Comparison of ENCODE assay signal across 8 cellular contexts in the genomic region with DNA sequence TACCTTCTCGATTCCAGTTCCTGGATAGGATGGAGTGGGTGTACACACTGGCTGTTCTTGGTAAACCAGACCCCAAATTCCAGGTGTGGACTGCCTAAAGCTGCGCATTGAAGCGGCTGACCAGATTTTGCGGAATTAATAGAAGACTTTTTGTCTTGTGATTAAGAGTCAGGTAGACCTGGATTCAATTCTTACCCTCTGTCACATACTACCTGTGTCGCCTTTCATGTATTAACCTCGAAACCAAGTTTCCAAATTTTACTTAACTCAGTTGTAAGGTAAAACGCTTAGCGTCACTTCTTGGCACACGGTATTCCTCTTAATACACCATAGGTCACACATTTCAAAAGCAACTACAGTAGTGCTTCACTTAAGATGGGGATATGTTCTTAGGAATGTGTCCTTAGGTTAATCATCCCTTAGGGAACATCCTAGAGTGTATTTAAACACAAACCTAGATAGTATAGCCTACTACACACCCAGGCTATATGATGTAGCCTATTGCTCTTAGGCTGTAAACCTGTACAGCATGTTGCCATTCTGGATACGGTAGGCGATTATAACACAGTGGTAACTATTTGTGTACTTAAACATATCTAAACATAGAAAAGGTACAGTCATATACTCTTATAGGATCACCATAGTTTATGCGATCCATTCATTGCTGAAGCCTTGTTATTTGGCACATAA. TPM values are rescaled to one million over a fixed set of nuclear protein-coding genes. Genes with fewer than 3 reads are reported as not detected.
DNase-seq lines count a peak whose midpoint lies in the region; ATAC-seq and TF ChIP-seq lines count a peak whose summit lies in the region.

No MANE protein-coding gene starts in this region.

- H3K9ac ChIP-seq in IMR-90 (ENCODE audit: low read depth, low read length): peak overlapping the region; percentile 83

- peaks cover 16% of the 10 kb centered on the region; the same call in 1 of the 2 replicates for H4K20me1 ChIP-seq in IMR-90 (ENCODE audit: insufficient read depth, low read length)

- 0 out of 2 replicates have a peak, but pooled peaks cover 2% of the 10 kb centered on the region for H3K4me1 ChIP-seq in IMR-90 (ENCODE audit: control insufficient read depth, insufficient read depth, low read length)
- H3K4me1 ChIP-seq in muscle layer of duodenum (ENCODE audit: control insufficient read depth in 1 of 2, insufficient read depth in 2 of 2, low read length in 2 of 2): peaks cover 7 to 16% of the 10 kb centered on the region in 2 donors

- peak overlapping the region; percentile 82 for H3K18ac ChIP-seq in IMR-90 (ENCODE audit: low read depth, low read length)

- H3K27me3 ChIP-seq in IMR-90 (ENCODE audit: control insufficient read depth, insufficient read depth, low read length) (peaks cover 2% of the 10 kb centered on the region), muscle layer of duodenum (ENCODE audit: low read depth, low read length) (no peaks in the 10 kb centered on the region)

- in situ Hi-C loops in IMR-90 (cut with MboI; ENCODE audit: low sequenced_read_pairs): loop anchor here (5.0 kb wide), 2 partner anchors 156 to 256 kb away; no protein-coding TSS in a partner anchor

- H3K9me3 ChIP-seq in IMR-90 (ENCODE audit: control insufficient read depth, insufficient read depth, low read length) (no peaks in the 10 kb centered on the region), muscle layer of duodenum (ENCODE audit: control insufficient read depth in 1 of 2, low read length in 2 of 2) (no peaks in the 10 kb centered on the region)

- H3K14ac ChIP-seq in IMR-90 (replicated peaks; ENCODE audit: low read depth, low read length): peak overlapping the region; percentile 97

- H3K4me2 ChIP-seq in IMR-90 (ENCODE audit: low read depth, low read length): peak overlapping the region; percentile 63

- TF ChIP-seq CTCF in AG09309 (IDR thresholded peaks at IDR 0.05; ENCODE audit: control insufficient read depth, insufficient read depth, low read depth, low read length, missing control alignments) (no peak), IMR-90 (conservative IDR thresholded peaks at IDR 0.05; ENCODE audit: low read depth, low read length) (no peak)

- POLR2A ChIA-PET in IMR-90 (lab: Charles Lee; ENCODE audit: unreplicated experiment): interaction anchor here (0.8 kb wide), 1 partner anchor 153 kb away, joined by 10 read pairs; no protein-coding TSS in a partner anchor

- H4K91ac ChIP-seq in IMR-90 (ENCODE audit: insufficient read depth, low read depth, low read length): peak overlapping the region; percentile 98

- no peak for TF ChIP-seq RAD21 in IMR-90 (IDR thresholded peaks at IDR 0.05; ENCODE audit: low read length)

- CTCF ChIA-PET in IMR-90 (lab: Yijun Ruan, JAX): interaction anchor here (1.7 kb wide), 1 partner anchor 203 kb away, joined by 10 read pairs; no protein-coding TSS in a partner anchor

- H3K4me3 ChIP-seq in AG09309 (ENCODE audit: control insufficient read depth, low read depth, low read length): peak overlapping the region; percentile 88
- H3K4me3 ChIP-seq in IMR-90 (ENCODE audit: insufficient read depth, low read depth, low read length): peak overlapping the region; percentile 90
- peak overlapping the region; percentile 96 for H3K4me3 ChIP-seq in muscle layer of duodenum (ENCODE audit: low read depth in 1 of 2, low read length in 2 of 2)

- H2BK120ac ChIP-seq in IMR-90 (ENCODE audit: low read depth, low read length): peak overlapping the region; percentile 94; the same call in 1 of the 2 replicates

- peak overlapping the region; percentile 68 for H2AK9ac ChIP-seq in IMR-90 (replicated peaks; ENCODE audit: low read depth, low read length, poor library complexity)

- peak overlapping the region; percentile 98 for H2AFZ ChIP-seq in IMR-90 (replicated peaks; ENCODE audit: low read length, poor library complexity)

- dilution Hi-C loops in IMR-90 (cut with HindIII; ENCODE audit: low sequenced_read_pairs, unreplicated experiment): no loop called here

- peak overlapping the region; percentile 91 for H4K5ac ChIP-seq in IMR-90 (ENCODE audit: low read depth, low read length)

- no peak overlapping the region for H2BK20ac ChIP-seq in IMR-90 (ENCODE audit: low read depth, low read length)

- no TSS peak for BruUV-seq in IMR-90 (replicated peaks; lab: Mats Ljungman, UMichigan)

- peak overlapping the region; percentile 57; the same call in 1 of the 2 replicates for H3K23ac ChIP-seq in IMR-90 (ENCODE audit: low read depth, low read length)

- peak overlapping the region; percentile 97 for H3K4ac ChIP-seq in IMR-90 (ENCODE audit: low read depth, low read length)

- DNase-seq in AG09309 (ENCODE audit: low read depth) (no peak), IMR-90 (no peak), caudate nucleus (lab: John Stamatoyannopoulos, UW) (no peak), hepatic stellate cell (ENCODE audit: low spot score) (no peak)

- ATAC-seq in IMR-90 (ENCODE audit: low read depth): no peak
- no peak for ATAC-seq in GM18520 (IDR thresholded peaks at IDR 0.05; ENCODE audit: unreplicated experiment)
- ATAC-seq in GM18511 (IDR thresholded peaks at IDR 0.05; ENCODE audit: unreplicated experiment): no peak
- no peak for ATAC-seq in HG03342 (IDR thresholded peaks at IDR 0.05; ENCODE audit: unreplicated experiment)

- H2BK5ac ChIP-seq in IMR-90 (ENCODE audit: low read depth, low read length, poor library complexity, severe bottlenecking): peak overlapping the region; percentile 96

- H2BK15ac ChIP-seq in IMR-90 (ENCODE audit: low read depth, low read length): peak overlapping the region; percentile 82; the same call in 2 of the 3 replicates

- H4K8ac ChIP-seq in IMR-90 (ENCODE audit: low read depth in 2 of 2, low read length in 2 of 2): peak overlapping the region; percentile 84 to 99

- H3K36me3 ChIP-seq in IMR-90 (ENCODE audit: control insufficient read depth, insufficient read depth, low read length): peaks cover 6% of the 10 kb centered on the region; the same call in 1 of the 2 replicates
- H3K36me3 ChIP-seq in muscle layer of duodenum (ENCODE audit: control insufficient read depth in 1 of 2, insufficient read depth in 2 of 2, low read length in 2 of 2): no peaks in the 10 kb centered on the region

- TF ChIP-seq POLR2A in IMR-90 (IDR thresholded peaks at IDR 0.05; ENCODE audit: low read depth, low read length): no peak

- intact Hi-C loops in IMR-90 (cut with micrococcal nuclease): loop anchor here (5.0 to 10.0 kb wide), 2 partner anchors 229 to 628 kb away; no protein-coding TSS in a partner anchor

- H3K56ac ChIP-seq in IMR-90 (ENCODE audit: extremely low read depth, insufficient read depth, low read length): peak overlapping the region; percentile 94

- H3K9me1 ChIP-seq in IMR-90 (ENCODE audit: insufficient read depth, low read length): no peaks in the 10 kb centered on the region; the same call in 1 of the 2 replicates

- no CpG with 5 or more reads among the region's 12 CpGs for WGBS in IMR-90 (ENCODE audit: extremely low coverage in 2 of 2, insufficient read length in 1 of 2), 2 experiments

- H3K79me1 ChIP-seq in IMR-90 (ENCODE audit: low read depth in 1 of 2, low read length in 2 of 2): peaks cover 0 to 20% of the 10 kb centered on the region in 2 experiments; a peak in 3 of 4 replicates

- H2AK5ac ChIP-seq in IMR-90 (ENCODE audit: low read depth, low read length): peak overlapping the region; percentile 13; the same call in 1 of the 2 replicates

- H3K27ac ChIP-seq in IMR-90 (ENCODE audit: insufficient read depth, low read length) (peak overlapping the region; percentile 93), caudate nucleus (ENCODE audit: low read depth, low read length) (peak overlapping the region; percentile 98), muscle layer of duodenum (ENCODE audit: low read length) (peak overlapping the region; percentile 96)

TF ChIP-seq in IMR-90, 13 proteins besides CTCF, POLR2A, EP300 and RAD21:
- no peak for TF ChIP-seq BHLHE40 (IDR thresholded peaks at IDR 0.05; ENCODE audit: low read depth, low read length)
- no peak for TF ChIP-seq RFX5 (IDR thresholded peaks at IDR 0.05; ENCODE audit: low read depth, low read length)
- TF ChIP-seq MAFK (IDR thresholded peaks at IDR 0.05; ENCODE audit: low read depth, low read length): no peak
- TF ChIP-seq MXI1 (IDR thresholded peaks at IDR 0.05; ENCODE audit: borderline replicate concordance, low read depth, low read length): no peak
- TF ChIP-seq CHD1 (IDR thresholded peaks at IDR 0.05; ENCODE audit: low read depth, low read length): no peak
- no peak for TF ChIP-seq CEBPB (IDR thresholded peaks at IDR 0.05; ENCODE audit: low read depth, low read length)

RNA-seq across cellular contexts. Expression of gene GOPC, which starts 0.7 kb away (rescaled TPM):
- total RNA-seq in IMR-90 (2012; rRNA removed): 23.8 and 50.3 TPM in 2 replicates
- polyA plus RNA-seq in IMR-90 (2012; rRNA removed): 18.6 and 23.4 TPM in 2 replicates
- polyA plus RNA-seq in IMR-90 (2012; cell fraction: cytosol; rRNA removed): 5.3 and 7.8 TPM in 2 replicates
- polyA plus RNA-seq in IMR-90 (2012; cell fraction: nucleus; rRNA removed; ENCODE audit: low replicate concordance): 7.5 and 42.5 TPM in 2 replicates
